11 cellular contexts compared by ENCODE assay signal in the genomic region with DNA sequence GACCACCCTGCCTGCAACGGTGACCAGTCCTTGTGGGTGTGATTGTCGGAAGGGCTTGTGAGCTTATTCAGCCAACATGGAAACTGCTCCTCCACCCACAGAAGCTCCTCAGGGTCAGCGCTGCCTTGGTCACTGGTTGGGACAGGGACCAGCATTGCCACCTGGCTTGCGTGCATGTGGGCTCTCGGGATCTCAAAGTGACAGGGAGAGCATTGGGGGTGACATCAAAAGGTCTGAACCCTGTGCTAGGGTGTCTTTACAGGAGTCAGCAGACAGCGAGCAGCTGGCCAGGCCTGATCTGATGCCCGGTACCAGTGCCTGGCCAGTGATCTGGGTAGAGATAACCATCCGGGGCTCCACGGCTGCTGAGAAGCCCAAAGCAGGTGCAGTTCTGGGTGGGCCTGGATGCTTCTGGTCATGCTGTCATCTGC.
A peak's percentile ranks its signal among the peaks of the same experiment; 100 is the strongest.
DNase-seq lines count a peak whose midpoint lies in the region; ATAC-seq and TF ChIP-seq lines count a peak whose summit lies in the region.
"Had no signal": no experiment of that assay in that cellular context is flagged by ENCODE, and none has a peak within 500 bp of the region (broad histone marks: within the 10 kb centered on the region; RNA-seq: fewer than 3 reads in every experiment).

No MANE protein-coding gene starts in this region.

- no peak overlapping the region for H2BK120ac ChIP-seq in IMR-90 (ENCODE audit: low read depth, low read length)

- no peaks in the 10 kb centered on the region for H3K79me1 ChIP-seq in IMR-90 (ENCODE audit: low read depth in 1 of 2, low read length in 2 of 2)

- no peak overlapping the region for H3K4me3 ChIP-seq in H7 (ENCODE audit: insufficient read depth, low read depth, low read length)
- no peak overlapping the region for H3K4me3 ChIP-seq in IMR-90 (ENCODE audit: insufficient read depth, low read depth, low read length)
- no peak overlapping the region for H3K4me3 ChIP-seq in osteoblast (ENCODE audit: insufficient read depth, low read length)
- H3K4me3 ChIP-seq in thyroid gland (replicated peaks in 1 of 3): no peak overlapping the region

- no peak overlapping the region for H3K4ac ChIP-seq in IMR-90 (ENCODE audit: low read depth, low read length)

- H2AFZ ChIP-seq in IMR-90 (replicated peaks; ENCODE audit: low read length, poor library complexity) (peak overlapping the region; percentile 19), osteoblast (ENCODE audit: low read length) (no peak overlapping the region)

- POLR2A ChIA-PET in IMR-90 (lab: Charles Lee; ENCODE audit: unreplicated experiment): no interaction called here

- no peak overlapping the region for H3K27ac ChIP-seq in IMR-90 (ENCODE audit: insufficient read depth, low read length)
- no peak overlapping the region for H3K27ac ChIP-seq in osteoblast (ENCODE audit: low read depth, low read length)
- H3K27ac ChIP-seq in thyroid gland: no peak overlapping the region

- DNase-seq in H7 (peak; percentile 32), IMR-90 (no peak), islet precursor cell (peak; percentile 49), osteoblast (ENCODE audit: insufficient read length, low spot score, missing footprints) (peak; percentile 56), T1000 (lab: John Stamatoyannopoulos, UW) (no peak), thyroid gland (no peak)
- DNase-seq: C1 segment of cervical spinal cord; Calu3; CD4-positive, alpha-beta T cell; DMS 273 treated with DMSO at 0.1 percent for 48 hours had no signal

- no peak overlapping the region for H4K91ac ChIP-seq in IMR-90 (ENCODE audit: insufficient read depth, low read depth, low read length)

- intact Hi-C loops in IMR-90 (cut with micrococcal nuclease) (loop anchor here (10.0 kb wide), 1 partner anchor 530 kb away; no protein-coding TSS in a partner anchor), thyroid gland (cut with DNase I) (no loop called here)

- H3K9ac ChIP-seq in IMR-90 (ENCODE audit: low read depth, low read length): no peak overlapping the region

- 97% methylated on average over 5 of the region's 9 CpGs; no CpG with 5 or more reads in 1 of the 2 experiments for WGBS in IMR-90 (ENCODE audit: extremely low coverage in 2 of 2, insufficient read length in 1 of 2), 2 experiments
- WGBS in thyroid gland, 2 donors: 89 to 93% methylated on average over 5 to 9 of the region's 9 CpGs

- TF ChIP-seq POLR2A in IMR-90 (IDR thresholded peaks at IDR 0.05; ENCODE audit: low read depth, low read length) (no peak), thyroid gland (IDR thresholded peaks at IDR 0.05) (no peak)

- H3K27me3 ChIP-seq in H7 (ENCODE audit: control insufficient read depth, insufficient read depth, low read length): no peaks in the 10 kb centered on the region
- peaks cover 23% of the 10 kb centered on the region for H3K27me3 ChIP-seq in IMR-90 (ENCODE audit: control insufficient read depth, insufficient read depth, low read length)
- H3K27me3 ChIP-seq in osteoblast (ENCODE audit: insufficient read depth, low read length): peaks cover 5% of the 10 kb centered on the region
- no peaks in the 10 kb centered on the region for H3K27me3 ChIP-seq in thyroid gland

- CTCF ChIA-PET in IMR-90 (lab: Yijun Ruan, JAX): no interaction called here

- no peaks in the 10 kb centered on the region for H3K36me3 ChIP-seq in H7 (replicated peaks; ENCODE audit: control insufficient read depth, insufficient read depth, low read length)
- no peaks in the 10 kb centered on the region for H3K36me3 ChIP-seq in IMR-90 (ENCODE audit: control insufficient read depth, insufficient read depth, low read length)
- H3K36me3 ChIP-seq in osteoblast (ENCODE audit: insufficient read depth, low read length): no peaks in the 10 kb centered on the region
- no peaks in the 10 kb centered on the region for H3K36me3 ChIP-seq in thyroid gland

- no peak overlapping the region for H3K14ac ChIP-seq in IMR-90 (replicated peaks; ENCODE audit: low read depth, low read length)

- no peak overlapping the region for H2AK9ac ChIP-seq in IMR-90 (replicated peaks; ENCODE audit: low read depth, low read length, poor library complexity)

- no peak overlapping the region for H2BK20ac ChIP-seq in IMR-90 (ENCODE audit: low read depth, low read length)

- dilution Hi-C loops in IMR-90 (cut with HindIII; ENCODE audit: low sequenced_read_pairs, unreplicated experiment): no loop called here

- ATAC-seq in IMR-90 (ENCODE audit: low read depth): no peak
- no peak for ATAC-seq in HG03025 (IDR thresholded peaks at IDR 0.05; ENCODE audit: low FRiP score, unreplicated experiment)

- TF ChIP-seq CTCF in IMR-90 (conservative IDR thresholded peaks at IDR 0.05; ENCODE audit: low read depth, low read length) (no peak), osteoblast (IDR thresholded peaks at IDR 0.05; ENCODE audit: extremely low read depth, low read depth, low read length) (no peak), thyroid gland (IDR thresholded peaks at IDR 0.05) (no peak)

- no peak overlapping the region for H3K18ac ChIP-seq in IMR-90 (ENCODE audit: low read depth, low read length)

- H3K56ac ChIP-seq in IMR-90 (ENCODE audit: extremely low read depth, insufficient read depth, low read length): no peak overlapping the region

- H3K9me1 ChIP-seq in IMR-90 (ENCODE audit: insufficient read depth, low read length): no peaks in the 10 kb centered on the region; the same call in 1 of the 2 replicates

- H3K4me1 ChIP-seq in IMR-90 (ENCODE audit: control insufficient read depth, insufficient read depth, low read length) (no peaks in the 10 kb centered on the region), osteoblast (ENCODE audit: insufficient read depth, low read length) (no peaks in the 10 kb centered on the region), thyroid gland (no peaks in the 10 kb centered on the region)

- no peaks in the 10 kb centered on the region for H3K9me3 ChIP-seq in IMR-90 (ENCODE audit: control insufficient read depth, insufficient read depth, low read length)
- no peaks in the 10 kb centered on the region for H3K9me3 ChIP-seq in osteoblast (ENCODE audit: low read depth, low read length)
- H3K9me3 ChIP-seq in thyroid gland: no peaks in the 10 kb centered on the region

- no peak overlapping the region for H4K5ac ChIP-seq in IMR-90 (ENCODE audit: low read depth, low read length)

- no peak overlapping the region for H4K8ac ChIP-seq in IMR-90 (ENCODE audit: low read depth in 2 of 2, low read length in 2 of 2)

- H2AK5ac ChIP-seq in IMR-90 (ENCODE audit: low read depth, low read length): no peak overlapping the region

- no TSS peak for BruUV-seq in IMR-90 (replicated peaks; lab: Mats Ljungman, UMichigan)

- TF ChIP-seq RAD21 in IMR-90 (IDR thresholded peaks at IDR 0.05; ENCODE audit: low read length): no peak

- H2BK5ac ChIP-seq in IMR-90 (ENCODE audit: low read depth, low read length, poor library complexity, severe bottlenecking): no peak overlapping the region

- H2BK15ac ChIP-seq in IMR-90 (ENCODE audit: low read depth, low read length): no peak overlapping the region

- H3K23ac ChIP-seq in IMR-90 (ENCODE audit: low read depth, low read length): no peak overlapping the region

- in situ Hi-C loops in IMR-90 (cut with MboI; ENCODE audit: low sequenced_read_pairs): loop anchor here (10.0 to 25.0 kb wide), 2 partner anchors 60 to 928 kb away; no protein-coding TSS in a partner anchor

- H3K79me2 ChIP-seq in osteoblast (ENCODE audit: insufficient read depth, low read length): no peaks in the 10 kb centered on the region

- no peaks in the 10 kb centered on the region for H4K20me1 ChIP-seq in IMR-90 (ENCODE audit: insufficient read depth, low read length)
- no peaks in the 10 kb centered on the region for H4K20me1 ChIP-seq in osteoblast (ENCODE audit: insufficient read depth, low read length)

- H3K4me2 ChIP-seq in IMR-90 (ENCODE audit: low read depth, low read length) (no peak overlapping the region), osteoblast (ENCODE audit: insufficient read depth, low read length) (no peak overlapping the region)

TF ChIP-seq in IMR-90, 13 proteins besides CTCF, POLR2A, EP300 and RAD21:
- TF ChIP-seq, protein P1, sequence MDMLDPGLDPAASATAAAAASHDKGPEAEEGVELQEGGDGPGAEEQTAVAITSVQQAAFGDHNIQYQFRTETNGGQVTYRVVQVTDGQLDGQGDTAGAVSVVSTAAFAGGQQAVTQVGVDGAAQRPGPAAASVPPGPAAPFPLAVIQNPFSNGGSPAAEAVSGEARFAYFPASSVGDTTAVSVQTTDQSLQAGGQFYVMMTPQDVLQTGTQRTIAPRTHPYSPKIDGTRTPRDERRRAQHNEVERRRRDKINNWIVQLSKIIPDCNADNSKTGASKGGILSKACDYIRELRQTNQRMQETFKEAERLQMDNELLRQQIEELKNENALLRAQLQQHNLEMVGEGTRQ (IDR thresholded peaks at IDR 0.05; ENCODE audit: low read depth, low read length): no peak
- no peak for TF ChIP-seq BHLHE40 (IDR thresholded peaks at IDR 0.05; ENCODE audit: low read depth, low read length)
- no peak for TF ChIP-seq SMC3 (IDR thresholded peaks at IDR 0.05; ENCODE audit: low read depth, low read length)
- no peak for TF ChIP-seq ELK1 (IDR thresholded peaks at IDR 0.05; ENCODE audit: borderline replicate concordance, low read depth, low read length)
- no peak for TF ChIP-seq MAFK (IDR thresholded peaks at IDR 0.05; ENCODE audit: low read depth, low read length)
- no peak for TF ChIP-seq MAZ (IDR thresholded peaks at IDR 0.05; ENCODE audit: borderline replicate concordance, low read depth, low read length)
- TF ChIP-seq FOS (IDR thresholded peaks at IDR 0.05; ENCODE audit: low read depth, low read length): no peak
- no peak for TF ChIP-seq MXI1 (IDR thresholded peaks at IDR 0.05; ENCODE audit: borderline replicate concordance, low read depth, low read length)
- no peak for TF ChIP-seq NFE2L2 (IDR thresholded peaks at IDR 0.05; ENCODE audit: low read depth, low read length)
- TF ChIP-seq CEBPB (IDR thresholded peaks at IDR 0.05; ENCODE audit: low read depth, low read length): no peak
- TF ChIP-seq CHD1 (IDR thresholded peaks at IDR 0.05; ENCODE audit: low read depth, low read length): no peak
- no peak for TF ChIP-seq RCOR1 (IDR thresholded peaks at IDR 0.05; ENCODE audit: insufficient replicate concordance, low read length)
TF ChIP-seq in IMR-90: peak in this region for 0.

Comparison
In these comparisons a context has a peak if more than half of its experiments do, and no peak if none do; other contexts are left out.
1. DNase-seq: peak in H7 (single experiment), islet precursor cell (single experiment) and osteoblast (single experiment); none in IMR-90 (single experiment), T1000 (single experiment) and thyroid gland (0 of 2).